Comparison of ENCODE assay signal across 18 cellular contexts in the genomic region with DNA sequence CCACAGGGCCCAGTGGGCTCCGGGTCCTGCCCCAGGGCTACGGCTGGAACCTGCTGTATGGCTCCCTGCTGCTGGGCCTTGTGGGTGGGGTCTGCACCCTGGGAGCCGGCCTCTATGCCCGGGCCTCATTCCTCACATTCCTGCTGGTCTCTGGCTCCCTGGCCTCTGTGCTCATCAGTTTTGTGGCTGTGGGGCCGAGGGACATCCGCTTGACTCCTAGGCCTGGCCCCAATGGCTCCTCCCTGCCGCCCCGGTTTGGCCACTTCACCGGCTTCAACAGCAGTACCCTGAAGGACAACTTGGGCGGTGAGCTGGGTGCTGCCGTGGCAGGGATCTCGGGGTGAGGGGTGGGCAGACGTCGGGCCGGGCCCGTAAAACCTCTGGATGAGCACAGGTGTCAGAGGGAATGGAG.
"Had no signal": no experiment of that assay in that cellular context is flagged by ENCODE, and none has a peak within 500 bp of the region (broad histone marks: within the 10 kb centered on the region; RNA-seq: fewer than 3 reads in every experiment).

No MANE protein-coding gene starts in this region.

- H3K9me3 ChIP-seq: esophagus squamous epithelium, neutrophil, upper lobe of right lung had no signal

- H3K36me3 ChIP-seq: WERI-Rb-1 had no signal

- H3K27me3 ChIP-seq: esophagus squamous epithelium, neutrophil, upper lobe of right lung had no signal

- DNase-seq: activated CD4-positive, alpha-beta T cell treated with anti-CD3 and anti-CD28 coated beads for 4 hours; activated CD8-positive, alpha-beta memory T cell treated with anti-CD3 and anti-CD28 coated beads, Interleukin-2, amount 50 U/mL, for 4 hours; activated CD8-positive, alpha-beta T cell treated with anti-CD3 and anti-CD28 coated beads for 36 hours; activated gamma-delta T cell treated with Interleukin-2 at 50 U/mL for 16 hours; activated T-cell treated with anti-CD3 and anti-CD28 coated beads, Interleukin-2, amount 50 U/mL, for 72 hours; aorta; esophagus squamous epithelium; foreskin fibroblast; stimulated activated naive B cell treated with anti-CD40 and anti-IgM and Interleukin-4, amounts not matched to agents 10 μg/mL and 1 μg/mL and 100 μg/mL, for 72 hours; substantia nigra; T-cell; upper lobe of right lung; WERI-Rb-1 had no signal

- H3K27ac ChIP-seq: esophagus squamous epithelium, neutrophil, upper lobe of right lung, WERI-Rb-1 had no signal

- H3K4me3 Mint-ChIP-seq: activated CD8-positive, alpha-beta T cell treated with anti-CD3 and anti-CD28 coated beads for 36 hours; activated T-cell treated with anti-CD3 and anti-CD28 coated beads, Interleukin-2, amount 50 U/mL, for 72 hours; stimulated activated naive B cell treated with anti-CD40 and anti-IgM and Interleukin-4, amounts not matched to agents 10 μg/mL and 1 μg/mL and 100 μg/mL, for 72 hours; T-cell had no signal

- H3K4me3 ChIP-seq: esophagus squamous epithelium, smooth muscle cell, upper lobe of right lung had no signal

- H3K9me3 Mint-ChIP-seq: activated CD8-positive, alpha-beta T cell treated with anti-CD3 and anti-CD28 coated beads for 36 hours; activated T-cell treated with anti-CD3 and anti-CD28 coated beads, Interleukin-2, amount 50 U/mL, for 72 hours; stimulated activated naive B cell treated with anti-CD40 and anti-IgM and Interleukin-4, amounts not matched to agents 10 μg/mL and 1 μg/mL and 100 μg/mL, for 72 hours; T-cell had no signal

- H3K27me3 Mint-ChIP-seq: activated CD8-positive, alpha-beta T cell treated with anti-CD3 and anti-CD28 coated beads for 36 hours; progenitor cell of endocrine pancreas; stimulated activated naive B cell treated with anti-CD40 and anti-IgM and Interleukin-4, amounts not matched to agents 10 μg/mL and 1 μg/mL and 100 μg/mL, for 72 hours; T-cell had no signal

- H3K4me2 ChIP-seq: smooth muscle cell had no signal

- ATAC-seq: activated CD8-positive, alpha-beta T cell treated with anti-CD3 and anti-CD28 coated beads for 36 hours; activated T-cell treated with anti-CD3 and anti-CD28 coated beads, Interleukin-2, amount 50 U/mL, for 72 hours; left lobe of liver; right cardiac atrium; stimulated activated naive B cell treated with anti-CD40 and anti-IgM and Interleukin-4, amounts not matched to agents 10 μg/mL and 1 μg/mL and 100 μg/mL, for 72 hours; T-cell; upper lobe of right lung had no signal

- H3K4me1 ChIP-seq: upper lobe of right lung had no signal

- H3K27ac Mint-ChIP-seq: activated CD8-positive, alpha-beta T cell treated with anti-CD3 and anti-CD28 coated beads for 36 hours; activated T-cell treated with anti-CD3 and anti-CD28 coated beads, Interleukin-2, amount 50 U/mL, for 72 hours; progenitor cell of endocrine pancreas; stimulated activated naive B cell treated with anti-CD40 and anti-IgM and Interleukin-4, amounts not matched to agents 10 μg/mL and 1 μg/mL and 100 μg/mL, for 72 hours; T-cell had no signal
